Comparison of ENCODE assay signal across 1 cellular context in the genomic region with DNA sequence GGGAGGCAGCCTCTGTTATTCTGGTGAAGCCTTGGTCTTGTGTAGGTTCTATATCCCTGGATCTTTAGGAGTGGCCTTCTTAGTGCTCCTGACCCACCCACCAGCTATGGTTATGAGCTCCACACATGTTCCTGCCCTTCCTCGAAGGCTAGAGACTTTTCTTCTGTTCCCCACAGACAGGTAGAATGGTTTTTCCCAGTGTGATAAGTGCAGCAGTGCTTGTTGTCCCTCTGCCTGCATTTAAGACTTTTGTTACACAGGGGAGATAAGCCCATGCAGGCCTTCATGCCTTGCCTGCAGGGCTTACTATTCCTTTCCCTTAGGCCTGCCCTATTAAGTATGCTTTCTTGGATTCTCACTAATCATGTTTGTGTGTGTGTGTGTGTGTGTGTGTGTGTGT.
TF ChIP-seq lines count a peak whose summit lies in the region.

No MANE protein-coding gene starts in this region.

TF ChIP-seq in GM23338, 12 proteins besides CTCF, POLR2A, EP300 and RAD21:
- TF ChIP-seq, protein P1, sequence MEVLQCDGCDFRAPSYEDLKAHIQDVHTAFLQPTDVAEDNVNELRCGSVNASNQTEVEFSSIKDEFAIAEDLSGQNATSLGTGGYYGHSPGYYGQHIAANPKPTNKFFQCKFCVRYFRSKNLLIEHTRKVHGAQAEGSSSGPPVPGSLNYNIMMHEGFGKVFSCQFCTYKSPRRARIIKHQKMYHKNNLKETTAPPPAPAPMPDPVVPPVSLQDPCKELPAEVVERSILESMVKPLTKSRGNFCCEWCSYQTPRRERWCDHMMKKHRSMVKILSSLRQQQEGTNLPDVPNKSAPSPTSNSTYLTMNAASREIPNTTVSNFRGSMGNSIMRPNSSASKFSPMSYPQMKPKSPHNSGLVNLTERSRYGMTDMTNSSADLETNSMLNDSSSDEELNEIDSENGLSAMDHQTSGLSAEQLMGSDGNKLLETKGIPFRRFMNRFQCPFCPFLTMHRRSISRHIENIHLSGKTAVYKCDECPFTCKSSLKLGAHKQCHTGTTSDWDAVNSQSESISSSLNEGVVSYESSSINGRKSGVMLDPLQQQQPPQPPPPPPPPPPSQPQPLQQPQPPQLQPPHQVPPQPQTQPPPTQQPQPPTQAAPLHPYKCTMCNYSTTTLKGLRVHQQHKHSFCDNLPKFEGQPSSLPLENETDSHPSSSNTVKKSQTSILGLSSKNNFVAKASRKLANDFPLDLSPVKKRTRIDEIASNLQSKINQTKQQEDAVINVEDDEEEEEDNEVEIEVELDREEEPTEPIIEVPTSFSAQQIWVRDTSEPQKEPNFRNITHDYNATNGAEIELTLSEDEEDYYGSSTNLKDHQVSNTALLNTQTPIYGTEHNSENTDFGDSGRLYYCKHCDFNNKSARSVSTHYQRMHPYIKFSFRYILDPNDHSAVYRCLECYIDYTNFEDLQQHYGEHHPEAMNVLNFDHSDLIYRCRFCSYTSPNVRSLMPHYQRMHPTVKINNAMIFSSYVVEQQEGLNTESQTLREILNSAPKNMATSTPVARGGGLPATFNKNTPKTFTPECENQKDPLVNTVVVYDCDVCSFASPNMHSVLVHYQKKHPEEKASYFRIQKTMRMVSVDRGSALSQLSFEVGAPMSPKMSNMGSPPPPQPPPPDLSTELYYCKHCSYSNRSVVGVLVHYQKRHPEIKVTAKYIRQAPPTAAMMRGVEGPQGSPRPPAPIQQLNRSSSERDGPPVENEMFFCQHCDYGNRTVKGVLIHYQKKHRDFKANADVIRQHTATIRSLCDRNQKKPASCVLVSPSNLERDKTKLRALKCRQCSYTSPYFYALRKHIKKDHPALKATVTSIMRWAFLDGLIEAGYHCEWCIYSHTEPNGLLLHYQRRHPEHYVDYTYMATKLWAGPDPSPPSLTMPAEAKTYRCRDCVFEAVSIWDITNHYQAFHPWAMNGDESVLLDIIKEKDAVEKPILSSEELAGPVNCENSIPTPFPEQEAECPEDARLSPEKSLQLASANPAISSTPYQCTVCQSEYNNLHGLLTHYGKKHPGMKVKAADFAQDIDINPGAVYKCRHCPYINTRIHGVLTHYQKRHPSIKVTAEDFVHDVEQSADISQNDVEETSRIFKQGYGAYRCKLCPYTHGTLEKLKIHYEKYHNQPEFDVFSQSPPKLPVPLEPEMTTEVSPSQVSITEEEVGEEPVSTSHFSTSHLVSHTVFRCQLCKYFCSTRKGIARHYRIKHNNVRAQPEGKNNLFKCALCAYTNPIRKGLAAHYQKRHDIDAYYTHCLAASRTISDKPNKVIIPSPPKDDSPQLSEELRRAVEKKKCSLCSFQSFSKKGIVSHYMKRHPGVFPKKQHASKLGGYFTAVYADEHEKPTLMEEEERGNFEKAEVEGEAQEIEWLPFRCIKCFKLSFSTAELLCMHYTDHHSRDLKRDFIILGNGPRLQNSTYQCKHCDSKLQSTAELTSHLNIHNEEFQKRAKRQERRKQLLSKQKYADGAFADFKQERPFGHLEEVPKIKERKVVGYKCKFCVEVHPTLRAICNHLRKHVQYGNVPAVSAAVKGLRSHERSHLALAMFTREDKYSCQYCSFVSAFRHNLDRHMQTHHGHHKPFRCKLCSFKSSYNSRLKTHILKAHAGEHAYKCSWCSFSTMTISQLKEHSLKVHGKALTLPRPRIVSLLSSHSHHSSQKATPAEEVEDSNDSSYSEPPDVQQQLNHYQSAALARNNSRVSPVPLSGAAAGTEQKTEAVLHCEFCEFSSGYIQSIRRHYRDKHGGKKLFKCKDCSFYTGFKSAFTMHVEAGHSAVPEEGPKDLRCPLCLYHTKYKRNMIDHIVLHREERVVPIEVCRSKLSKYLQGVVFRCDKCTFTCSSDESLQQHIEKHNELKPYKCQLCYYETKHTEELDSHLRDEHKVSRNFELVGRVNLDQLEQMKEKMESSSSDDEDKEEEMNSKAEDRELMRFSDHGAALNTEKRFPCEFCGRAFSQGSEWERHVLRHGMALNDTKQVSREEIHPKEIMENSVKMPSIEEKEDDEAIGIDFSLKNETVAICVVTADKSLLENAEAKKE (CRISPR knock-in tag; IDR thresholded peaks at IDR 0.05) = no peak
- TF ChIP-seq POLR2AphosphoS5 (IDR thresholded peaks at IDR 0.05; ENCODE audit: low read depth) (no peak), JUNB (IDR thresholded peaks at IDR 0.05; ENCODE audit: unreplicated experiment) (no peak), CREB1 (CRISPR knock-in tag; IDR thresholded peaks at IDR 0.05; ENCODE audit: low read depth) (no peak)
- TF ChIP-seq, protein P2, sequence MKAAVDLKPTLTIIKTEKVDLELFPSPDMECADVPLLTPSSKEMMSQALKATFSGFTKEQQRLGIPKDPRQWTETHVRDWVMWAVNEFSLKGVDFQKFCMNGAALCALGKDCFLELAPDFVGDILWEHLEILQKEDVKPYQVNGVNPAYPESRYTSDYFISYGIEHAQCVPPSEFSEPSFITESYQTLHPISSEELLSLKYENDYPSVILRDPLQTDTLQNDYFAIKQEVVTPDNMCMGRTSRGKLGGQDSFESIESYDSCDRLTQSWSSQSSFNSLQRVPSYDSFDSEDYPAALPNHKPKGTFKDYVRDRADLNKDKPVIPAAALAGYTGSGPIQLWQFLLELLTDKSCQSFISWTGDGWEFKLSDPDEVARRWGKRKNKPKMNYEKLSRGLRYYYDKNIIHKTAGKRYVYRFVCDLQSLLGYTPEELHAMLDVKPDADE (IDR thresholded peaks at IDR 0.05) = no peak
